In the genomic region with DNA sequence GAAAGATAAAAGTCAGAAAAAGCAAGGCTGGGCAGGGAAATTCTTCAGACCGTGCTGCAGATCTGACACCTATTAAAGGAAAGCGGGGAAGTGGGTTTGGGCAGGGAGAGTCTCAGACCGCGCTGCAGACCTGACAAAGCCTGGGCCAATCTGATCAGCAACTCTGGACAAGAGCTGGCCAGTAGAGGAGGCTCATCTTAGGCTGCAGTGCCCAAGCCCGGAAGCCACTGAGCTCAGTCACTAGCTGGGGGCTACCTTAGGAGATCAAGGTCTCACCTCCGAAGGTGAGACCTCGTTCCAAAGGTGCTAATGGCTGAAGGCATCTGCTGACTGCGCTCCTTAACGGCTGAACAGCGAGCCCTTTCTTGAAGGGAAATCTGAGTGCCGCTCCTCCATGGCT, we compare ENCODE assay signal across 22 cellular contexts.
DNase-seq lines count a peak whose midpoint lies in the region; ATAC-seq, FAIRE-seq and TF ChIP-seq lines count a peak whose summit lies in the region.
"Had no signal": no experiment of that assay in that cellular context is flagged by ENCODE, and none has a peak within 500 bp of the region (broad histone marks: within the 10 kb centered on the region; RNA-seq: fewer than 3 reads in every experiment).

No MANE protein-coding gene starts in this region.

- no peak overlapping the region for H3K4me3 ChIP-seq in A549
- H3K4me3 ChIP-seq in ectodermal cell (ENCODE audit: insufficient read depth, low read depth, low read length): no peak overlapping the region
- H3K4me3 ChIP-seq: BLaER1, GM23248, SK-N-MC had no signal

- no peaks in the 10 kb centered on the region for H3K9me3 ChIP-seq in A549
- no peaks in the 10 kb centered on the region for H3K9me3 ChIP-seq in H9 (ENCODE audit: control insufficient read depth, low read depth, low read length)
- H3K9me3 ChIP-seq in ectodermal cell (ENCODE audit: control insufficient read depth, low read length): no peaks in the 10 kb centered on the region
- H3K9me3 ChIP-seq: BLaER1 had no signal

- no peak overlapping the region for H2AK5ac ChIP-seq in H9 (ENCODE audit: insufficient read length, low read length)

- H3K9me3 Mint-ChIP-seq in H9: no peaks in the 10 kb centered on the region
- H3K9me3 Mint-ChIP-seq: CD4-positive, alpha-beta T cell had no signal

- H3K23ac ChIP-seq in H9 (ENCODE audit: insufficient read length, low read depth, low read length): no peak overlapping the region

- peak overlapping the region in 1 of 3 experiments; percentile 39; a peak in 2 of 7 replicates for H3K27ac Mint-ChIP-seq in H9
- H3K27ac Mint-ChIP-seq: CD4-positive, alpha-beta T cell had no signal

- CTCF ChIA-PET in A549 (lab: Yijun Ruan, JAX): interaction anchor here (1.3 kb wide), 1 partner anchor 9 kb away, joined by 4 read pairs; no protein-coding TSS in a partner anchor

- no peak overlapping the region for H3K4me3 Mint-ChIP-seq in H9
- H3K4me3 Mint-ChIP-seq: CD4-positive, alpha-beta T cell had no signal

- no peak overlapping the region for H4K8ac ChIP-seq in H9 (replicated peaks; ENCODE audit: insufficient read length, low read depth, low read length)

- no peak overlapping the region for H2BK5ac ChIP-seq in H9 (ENCODE audit: insufficient read length, low read length)

- no peak overlapping the region for H2BK15ac ChIP-seq in H9 (ENCODE audit: low read depth, low read length)

- peaks cover 12 to 14% of the 10 kb centered on the region in 2 experiments for H3K4me1 Mint-ChIP-seq in H9

- no peak overlapping the region for H3K4ac ChIP-seq in H9 (ENCODE audit: low read depth, low read length)

- H3K27me3 ChIP-seq in H9 (ENCODE audit: insufficient read depth, low read length) (no peaks in the 10 kb centered on the region), ectodermal cell (ENCODE audit: control insufficient read depth, insufficient read depth, low read length, poor library complexity, severe bottlenecking) (no peaks in the 10 kb centered on the region)
- H3K27me3 ChIP-seq: BLaER1 had no signal

- no peak overlapping the region for H3K14ac ChIP-seq in H9 (ENCODE audit: insufficient read depth, low read length)

- H3K79me2 ChIP-seq in H9 (ENCODE audit: insufficient read depth, low read length): no peaks in the 10 kb centered on the region

- no peak for TF ChIP-seq EP300 in A549 (IDR thresholded peaks at IDR 0.05)

- H3K36me3 Mint-ChIP-seq in H9 (ENCODE audit: insufficient read depth in 1 of 3, low read depth in 3 of 3): peaks cover 0 to under 1% (median 0%) of the 10 kb centered on the region in 3 experiments; a peak in 3 of 7 replicates

- H3K18ac ChIP-seq in H9 (ENCODE audit: insufficient read length, low read depth, low read length): no peak overlapping the region

- H3K4me1 ChIP-seq in A549: no peaks in the 10 kb centered on the region
- peaks cover 3% of the 10 kb centered on the region; the same call in 1 of the 2 replicates for H3K4me1 ChIP-seq in H9 (ENCODE audit: insufficient read depth, low read length)
- no peaks in the 10 kb centered on the region for H3K4me1 ChIP-seq in ectodermal cell (ENCODE audit: control insufficient read depth, insufficient read depth, low read length)
- H3K4me1 ChIP-seq: BLaER1 had no signal

- H3K79me1 ChIP-seq in H9 (ENCODE audit: insufficient read depth, low read depth, low read length, poor library complexity, severe bottlenecking): no peaks in the 10 kb centered on the region

- TF ChIP-seq RAD21 in A549 (conservative IDR thresholded peaks at IDR 0.05 in 1 of 2, IDR thresholded peaks at IDR 0.05 in 1 of 2): no peak

- FAIRE-seq in A549 (lab: Jason Lieb, UNC): no peak
- FAIRE-seq: D721Med had no signal

- no peaks in the 10 kb centered on the region for H3K36me3 ChIP-seq in ectodermal cell (ENCODE audit: control insufficient read depth, insufficient read depth, low read length)

- H4K91ac ChIP-seq in H9 (ENCODE audit: insufficient read length, low read depth, low read length): no peak overlapping the region

- no peaks in the 10 kb centered on the region for H3K23me2 ChIP-seq in H9 (ENCODE audit: insufficient read length, low read depth, low read length, poor library complexity, severe bottlenecking)

- POLR2A ChIA-PET in A549 (lab: Yijun Ruan, JAX): no interaction called here

- no peak overlapping the region for H2BK12ac ChIP-seq in H9 (ENCODE audit: insufficient read length, low read depth, low read length)

- no peaks in the 10 kb centered on the region for H4K20me1 ChIP-seq in H9 (ENCODE audit: control insufficient read depth, insufficient read depth, insufficient read length)
- H4K20me1 ChIP-seq: BLaER1 had no signal

- no peak overlapping the region for H2AFZ ChIP-seq in H9 (ENCODE audit: low read length)
- H2AFZ ChIP-seq: GM23248 had no signal

- no peak overlapping the region for H4K5ac ChIP-seq in H9 (ENCODE audit: insufficient read length, low read depth, low read length)

- no peak overlapping the region for H3T11ph ChIP-seq in H9 (ENCODE audit: low read length)

- H2BK20ac ChIP-seq in H9 (ENCODE audit: low read depth, low read length, poor library complexity, severe bottlenecking): no peak overlapping the region

- H3K56ac ChIP-seq in H9 (ENCODE audit: insufficient read length, low read depth, low read length): no peak overlapping the region

- no peak for TF ChIP-seq CTCF in A549 (IDR thresholded peaks at IDR 0.05)
- TF ChIP-seq CTCF in H9 (conservative IDR thresholded peaks at IDR 0.05): no peak

- no peak for TF ChIP-seq POLR2A in A549 (IDR thresholded peaks at IDR 0.05; ENCODE audit: low read length)

- peak; percentile 47 to 62; a peak in 3 of 6 replicates for ATAC-seq in A549
- no peak for ATAC-seq in GM19452 (IDR thresholded peaks at IDR 0.05; ENCODE audit: unreplicated experiment)
- ATAC-seq: HCT116 had no signal

- H3K27ac ChIP-seq in A549 (no peak overlapping the region), H9 (ENCODE audit: insufficient read length, low read depth, low read length) (no peak overlapping the region), ectodermal cell (ENCODE audit: insufficient read depth, low read depth, low read length, poor library complexity, severe bottlenecking) (peak overlapping the region; percentile 26)
- H3K27ac ChIP-seq: BLaER1, GM23248, SK-N-MC had no signal

- WGBS in A549 (ENCODE audit: missing lambda C conversion rate): 84% methylated on average over 11 of the region's 11 CpGs
- WGBS in H9 (ENCODE audit: extremely low coverage, insufficient read length, low lambda C conversion rate): no CpG with 5 or more reads among the region's 11 CpGs
- WGBS in ectodermal cell, 2 experiments: 89 to 90% methylated on average over 11 of the region's 11 CpGs

- no peaks in the 10 kb centered on the region; the same call in 1 of the 2 replicates for H3K27me3 Mint-ChIP-seq in H9 (ENCODE audit: low read depth)
- H3K27me3 Mint-ChIP-seq: CD4-positive, alpha-beta T cell had no signal

- H2BK120ac ChIP-seq in H9 (ENCODE audit: low read depth, low read length, poor library complexity, severe bottlenecking): no peak overlapping the region

- H3K4me2 ChIP-seq in A549: no peak overlapping the region
- no peak overlapping the region for H3K4me2 ChIP-seq in H9 (ENCODE audit: insufficient read depth, insufficient read length, low read length)
- H3K4me2 ChIP-seq: BLaER1 had no signal

- H3K9ac ChIP-seq in H9 (ENCODE audit: extremely low read depth, insufficient read length, low read length): no peak overlapping the region
- H3K9ac ChIP-seq: BLaER1, GM23248 had no signal

- DNase-seq in A549 (ENCODE audit: low read depth in 1 of 2, low spot score in 1 of 2) (no peak), H9 (peak; percentile 63), islet precursor cell (peak; percentile 65), NCI-H1930 (lab: John Stamatoyannopoulos, UW) (no peak), T1000 (lab: John Stamatoyannopoulos, UW) (no peak), ureter (ENCODE audit: low spot score) (no peak)
- DNase-seq: CD4-positive, alpha-beta T cell; GM23248; Karpas-422; NCI-H1092 treated with DMSO at 0.1 percent for 48 hours; NCI-H1436 treated with DMSO at 0.1 percent for 48 hours; NCI-H187 treated with DMSO at 0.1 percent for 48 hours; NCI-H2107; NCI-H446 treated with DMSO at 0.1 percent for 48 hours; NCI-H526 treated with DMSO at 0.1 percent for 48 hours; SIG-M5 had no signal

TF ChIP-seq in A549, 52 proteins besides CTCF, POLR2A, EP300 and RAD21 (continues in another document):
- TF ChIP-seq, protein P1, sequence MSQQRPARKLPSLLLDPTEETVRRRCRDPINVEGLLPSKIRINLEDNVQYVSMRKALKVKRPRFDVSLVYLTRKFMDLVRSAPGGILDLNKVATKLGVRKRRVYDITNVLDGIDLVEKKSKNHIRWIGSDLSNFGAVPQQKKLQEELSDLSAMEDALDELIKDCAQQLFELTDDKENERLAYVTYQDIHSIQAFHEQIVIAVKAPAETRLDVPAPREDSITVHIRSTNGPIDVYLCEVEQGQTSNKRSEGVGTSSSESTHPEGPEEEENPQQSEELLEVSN (IDR thresholded peaks at IDR 0.05; ENCODE audit: borderline replicate concordance, low read depth): no peak
- TF ChIP-seq, protein P2, sequence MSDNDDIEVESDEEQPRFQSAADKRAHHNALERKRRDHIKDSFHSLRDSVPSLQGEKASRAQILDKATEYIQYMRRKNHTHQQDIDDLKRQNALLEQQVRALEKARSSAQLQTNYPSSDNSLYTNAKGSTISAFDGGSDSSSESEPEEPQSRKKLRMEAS (IDR thresholded peaks at IDR 0.05): no peak
- TF ChIP-seq, protein P3, sequence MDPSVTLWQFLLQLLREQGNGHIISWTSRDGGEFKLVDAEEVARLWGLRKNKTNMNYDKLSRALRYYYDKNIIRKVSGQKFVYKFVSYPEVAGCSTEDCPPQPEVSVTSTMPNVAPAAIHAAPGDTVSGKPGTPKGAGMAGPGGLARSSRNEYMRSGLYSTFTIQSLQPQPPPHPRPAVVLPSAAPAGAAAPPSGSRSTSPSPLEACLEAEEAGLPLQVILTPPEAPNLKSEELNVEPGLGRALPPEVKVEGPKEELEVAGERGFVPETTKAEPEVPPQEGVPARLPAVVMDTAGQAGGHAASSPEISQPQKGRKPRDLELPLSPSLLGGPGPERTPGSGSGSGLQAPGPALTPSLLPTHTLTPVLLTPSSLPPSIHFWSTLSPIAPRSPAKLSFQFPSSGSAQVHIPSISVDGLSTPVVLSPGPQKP (IDR thresholded peaks at IDR 0.05; ENCODE audit: low read depth, low read length): no peak
- TF ChIP-seq CBX8 (IDR thresholded peaks at IDR 0.05) (no peak), GATA3 (IDR thresholded peaks at IDR 0.05; ENCODE audit: borderline replicate concordance) (no peak), ZSCAN20 (CRISPR knock-in tag; IDR thresholded peaks at IDR 0.05) (no peak), NFE2L2 (conservative IDR thresholded peaks at IDR 0.05; ENCODE audit: low read length) (no peak), FOSB (CRISPR knock-in tag; IDR thresholded peaks at IDR 0.05) (no peak)

Comparison
In these comparisons a context has a peak if more than half of its experiments do, and no peak if none do; other contexts are left out.
1. DNase-seq: peak in H9 (single experiment) and islet precursor cell (single experiment); none in A549 (0 of 2), NCI-H1930 (0 of 2), T1000 (single experiment) and ureter (single experiment).